ENCODE assay signal across 7 cellular contexts in genomic region chr5:173622183-173622582, GRCh38. TPM values are rescaled to one million over a fixed set of nuclear protein-coding genes. Genes with fewer than 3 reads are reported as not detected.
DNase-seq lines count a peak whose midpoint lies in the region; ATAC-seq, FAIRE-seq and TF ChIP-seq lines count a peak whose summit lies in the region.
"Not testable (repeated sequence)": the region's sequence is repeated elsewhere in the genome, so short reads cannot be mapped to it uniquely, and the experiment has no call there.

No MANE protein-coding gene starts in this region.

- H3K4me3 Mint-ChIP-seq in T-helper 17 cell, type B pancreatic cell: not testable (repeated sequence)

- CTCF ChIA-PET in A549 (lab: Yijun Ruan, JAX) = interaction anchor here (1.1 to 13.6 kb wide), 4 partner anchors 320 to 695 kb away, joined by 3 to 229 read pairs (median 9); no protein-coding TSS in a partner anchor
- CTCF ChIA-PET in mammary epithelial cell (lab: Charles Lee; ENCODE audit: low non-redundant PET) = not testable (repeated sequence)

- intact Hi-C loops in mammary epithelial cell (cut with micrococcal nuclease) = not testable (repeated sequence)

- not testable (repeated sequence) for TF ChIP-seq POLR2A in A549 (IDR thresholded peaks at IDR 0.05; ENCODE audit: low read length)

- TF ChIP-seq CTCF in A549 (IDR thresholded peaks at IDR 0.05); mammary epithelial cell (conservative IDR thresholded peaks at IDR 0.05 in 1 of 2, IDR thresholded peaks at IDR 0.05 in 1 of 2; ENCODE audit: extremely low read depth in 1 of 2, insufficient read depth in 1 of 2, low read depth in 1 of 2, low read length in 2 of 2); liver (IDR thresholded peaks at IDR 0.05; ENCODE audit: low read depth, low read length, missing input control); parathyroid adenoma (IDR thresholded peaks at IDR 0.05); type B pancreatic cell (conservative IDR thresholded peaks at IDR 0.05): not testable (repeated sequence)

- not testable (repeated sequence) for H4K20me1 ChIP-seq in mammary epithelial cell (ENCODE audit: insufficient read depth, low read length)

- POLR2A ChIA-PET in A549 (lab: Yijun Ruan, JAX) = not testable (repeated sequence)

- peaks cover 18% of the 10 kb centered on the region for H3K27me3 Mint-ChIP-seq in T-helper 17 cell
- not testable (repeated sequence) for H3K27me3 Mint-ChIP-seq in type B pancreatic cell

- not testable (repeated sequence) for H3K79me2 ChIP-seq in mammary epithelial cell (ENCODE audit: insufficient read depth, low read length); parathyroid adenoma

- not testable (repeated sequence) for H2AFZ ChIP-seq in mammary epithelial cell (ENCODE audit: low read depth, low read length)
- H2AFZ ChIP-seq in parathyroid adenoma = peak overlapping the region; percentile 19

- H3K4me1 ChIP-seq in A549 (peaks cover 37% of the 10 kb centered on the region), liver (ENCODE audit: control insufficient read depth in 4 of 4, insufficient read depth in 4 of 4, low read length in 3 of 4) (peaks cover 0 to 12% (median 8%) of the 10 kb centered on the region in 4 donors), parathyroid adenoma (peaks cover 41% of the 10 kb centered on the region)
- not testable (repeated sequence) for H3K4me1 ChIP-seq in mammary epithelial cell (ENCODE audit: insufficient read depth, low read length)

- not testable (repeated sequence) for TF ChIP-seq EP300 in A549 (IDR thresholded peaks at IDR 0.05)

- in situ Hi-C loops in mammary epithelial cell (cut with MboI; ENCODE audit: low sequenced_read_pairs in 2 of 2) = loop anchor here (5.0 to 25.0 kb wide), 3 partner anchors 345 to 910 kb away; no protein-coding TSS in a partner anchor

- not testable (repeated sequence) for H3K4me3 ChIP-seq in A549; mammary epithelial cell (replicated peaks in 1 of 3; ENCODE audit: insufficient read depth in 1 of 3, low read depth in 2 of 3, low read length in 3 of 3); liver (ENCODE audit: low read depth in 1 of 3, low read length in 3 of 3); parathyroid adenoma (ENCODE audit: low read depth, low read length)

- ATAC-seq in A549, T-helper 17 cell: not testable (repeated sequence)
- ATAC-seq in esophagus mucosa = peak; percentile 35

- TF ChIP-seq RAD21 in A549 (conservative IDR thresholded peaks at IDR 0.05 in 1 of 2, IDR thresholded peaks at IDR 0.05 in 1 of 2); liver (IDR thresholded peaks at IDR 0.05): not testable (repeated sequence)

- not testable (repeated sequence) for H3K4me1 Mint-ChIP-seq in T-helper 17 cell
- H3K4me1 Mint-ChIP-seq in type B pancreatic cell (ENCODE audit: unreplicated experiment) = peaks cover 46% of the 10 kb centered on the region

- 82% methylated on average over 11 of the region's 11 CpGs for WGBS in A549 (ENCODE audit: missing lambda C conversion rate)
- WGBS in mammary epithelial cell (ENCODE audit: low coverage, missing lambda C conversion rate) = 79% methylated on average over 11 of the region's 11 CpGs
- 73% methylated on average over 11 of the region's 11 CpGs for WGBS in liver

- DNase-seq in A549 (ENCODE audit: low read depth in 1 of 2, low spot score in 1 of 2); T-helper 17 cell; type B pancreatic cell (ENCODE audit: extremely low spot score, unreplicated experiment): not testable (repeated sequence)
- DNase-seq in mammary epithelial cell = peak; percentile 9

- not testable (repeated sequence) for H3K27me3 ChIP-seq in mammary epithelial cell (ENCODE audit: insufficient read depth, low read length); liver (ENCODE audit: control insufficient read depth in 4 of 4, insufficient read depth in 4 of 4, low read length in 3 of 4); parathyroid adenoma (ENCODE audit: control insufficient read depth, insufficient read depth, low read length)

- H3K27ac Mint-ChIP-seq in T-helper 17 cell (peak overlapping the region; percentile 14), type B pancreatic cell (peak overlapping the region; percentile 62)

- not testable (repeated sequence) for H3K36me3 ChIP-seq in mammary epithelial cell (ENCODE audit: insufficient read depth, low read length); liver (ENCODE audit: control insufficient read depth in 4 of 4, insufficient read depth in 3 of 4, low read depth in 1 of 4, low read length in 3 of 4); parathyroid adenoma (ENCODE audit: control insufficient read depth, insufficient read depth, low read length)

- not testable (repeated sequence) for BruUV-seq in mammary epithelial cell (replicated peaks; lab: Mats Ljungman, UMichigan)

- H3K4me2 ChIP-seq in A549; mammary epithelial cell (ENCODE audit: insufficient read depth, low read depth, low read length); parathyroid adenoma (ENCODE audit: low read length): not testable (repeated sequence)

- not testable (repeated sequence) for H3K9me3 Mint-ChIP-seq in type B pancreatic cell

- H3K36me3 Mint-ChIP-seq in T-helper 17 cell (ENCODE audit: low read depth); type B pancreatic cell: not testable (repeated sequence)

- H3K27ac ChIP-seq in A549 (peak overlapping the region; percentile 40 to 59; a peak in 4 of 6 replicates), liver (ENCODE audit: low read depth in 1 of 2, low read length in 2 of 2) (peak overlapping the region; percentile 58 to 72), parathyroid adenoma (peak overlapping the region; percentile 21)
- H3K27ac ChIP-seq in mammary epithelial cell (ENCODE audit: insufficient read depth, low read depth, low read length) = not testable (repeated sequence)

- H3K9me3 ChIP-seq in A549; T-helper 17 cell (ENCODE audit: control insufficient read depth, low read length, poor library complexity, severe bottlenecking); mammary epithelial cell (replicated peaks; ENCODE audit: insufficient read depth, low read length); liver (ENCODE audit: control insufficient read depth in 4 of 4, low read length in 3 of 4); parathyroid adenoma (ENCODE audit: control insufficient read depth, low read length): not testable (repeated sequence)

- H3K9ac ChIP-seq in mammary epithelial cell (ENCODE audit: insufficient read depth, low read length); parathyroid adenoma: not testable (repeated sequence)
- peak overlapping the region in 1 of 2 donors; percentile 22 for H3K9ac ChIP-seq in liver (ENCODE audit: low read depth in 1 of 2, low read length in 2 of 2)

- FAIRE-seq in A549 (lab: Jason Lieb, UNC) = not testable (repeated sequence)

- dilution Hi-C loops in mammary epithelial cell (cut with HindIII; ENCODE audit: low sequenced_read_pairs) = loop anchor here (25.0 kb wide), 1 partner anchor 365 kb away; the partner anchor contains the start of gene C5orf47

RNA-seq across cellular contexts. Expression of gene BOD1, which starts 5.7 kb away (rescaled TPM):
- polyA plus RNA-seq in A549 (2011; rRNA removed) (95.1 and 102 TPM in 2 replicates), A549 (2017; fragmentation: RNase III; extraction: RNeasy Plus Mini Kit Qiagen cat#74134 plus additional on column Dnase treatment) (59.1 to 63.8 TPM (median 59.6 TPM) in 3 replicates), mammary epithelial cell (41.4 TPM), liver (10 to 100 TPM; 15.1 to 15.4 TPM)
- 50.2 and 50.9 TPM in 2 replicates for polyA plus RNA-seq in A549 (2012; cell fraction: cytosol; rRNA removed)
- polyA plus RNA-seq in A549 (2012; cell fraction: nucleus; rRNA removed) = 34.5 and 40.0 TPM in 2 replicates
- 43.2 and 55.0 TPM in 2 replicates for polyA minus RNA-seq in A549 (2011; rRNA and poly(A)+ RNA removed)
- total RNA-seq in T-helper 17 cell (10 to 100 TPM; 21.8 TPM), mammary epithelial cell (10 to 100 TPM; 50.5 to 57.3 TPM), esophagus mucosa (24.3 TPM), liver (10 to 100 TPM; 15.8 to 16.0 TPM), type B pancreatic cell (ENCODE audit: low replicate concordance) (63.2 and 98.7 TPM in 2 replicates)
- 61.8 TPM for polyA minus RNA-seq in mammary epithelial cell
